ENCODE assay signal across 11 cellular contexts in genomic region chr5:176700239-176700847, GRCh38. TPM values are rescaled to one million over a fixed set of nuclear protein-coding genes. Genes with fewer than 3 reads are reported as not detected.
DNase-seq lines count a peak whose midpoint lies in the region; ATAC-seq and TF ChIP-seq lines count a peak whose summit lies in the region.
"Had no signal": no experiment of that assay in that cellular context is flagged by ENCODE, and none has a peak within 500 bp of the region (broad histone marks: within the 10 kb centered on the region; RNA-seq: fewer than 3 reads in every experiment).

No MANE protein-coding gene starts in this region.

- DNase-seq in ACHN: peak; percentile 15
- no peak for DNase-seq in GM06990 (ENCODE audit: extremely low read depth, insufficient read length)
- DNase-seq in SK-MEL-5 (ENCODE audit: low read depth, low spot score): peak; percentile 46
- peak; percentile 1 to 5 for DNase-seq in hippocampal formation (lab: John Stamatoyannopoulos, UW)
- no peak for DNase-seq in SKM-1 treated with dmso at 0.1 percent for 144 hours (lab: John Stamatoyannopoulos, UW; ENCODE audit: unreplicated experiment)
- DNase-seq in germinal center (ENCODE audit: low spot score): no peak
- DNase-seq: amniotic stem cell, kidney glomerular epithelial cell, SIG-M5 had no signal

- H3K36me3 ChIP-seq in GM06990 (ENCODE audit: control insufficient read depth, insufficient read depth, low read length): no peaks in the 10 kb centered on the region

- H3K27me3 ChIP-seq in GM06990 (replicated peaks; ENCODE audit: control insufficient read depth, insufficient read depth, low read length): peaks cover 3% of the 10 kb centered on the region

- in situ Hi-C loops in ACHN (cut with HindIII; ENCODE audit: low pct_ligation_motif_present, low pct_unique_long_range_greater_than_20kb, low sequenced_read_pairs) (no loop called here), SK-MEL-5 (cut with HindIII; ENCODE audit: low pct_unique_long_range_greater_than_20kb, low sequenced_read_pairs) (no loop called here)

- ATAC-seq in activated T-helper 17 cell treated with anti-CD3 and anti-CD28 coated beads, Interleukin-2, amount 50 U/mL, for 72 hours (replicated peaks): no peak
- no peak for ATAC-seq in GM19328 (IDR thresholded peaks at IDR 0.05; ENCODE audit: unreplicated experiment)

- TF ChIP-seq CTCF in GM06990 (IDR thresholded peaks at IDR 0.05; ENCODE audit: insufficient read depth, low read length, poor library complexity, severe bottlenecking): peak; percentile 56

- peaks cover 59% of the 10 kb centered on the region for H3K27me3 Mint-ChIP-seq in activated T-helper 17 cell treated with anti-CD3 and anti-CD28 coated beads, Interleukin-2, amount 50 U/mL, for 72 hours

- H3K9me3 Mint-ChIP-seq in activated T-helper 17 cell treated with anti-CD3 and anti-CD28 coated beads, Interleukin-2, amount 50 U/mL, for 72 hours: no peaks in the 10 kb centered on the region

- H3K4me1 Mint-ChIP-seq in activated T-helper 17 cell treated with anti-CD3 and anti-CD28 coated beads, Interleukin-2, amount 50 U/mL, for 72 hours: peaks cover 5% of the 10 kb centered on the region

- no peak overlapping the region for H3K27ac Mint-ChIP-seq in activated T-helper 17 cell treated with anti-CD3 and anti-CD28 coated beads, Interleukin-2, amount 50 U/mL, for 72 hours

- no peak overlapping the region for H3K4me3 ChIP-seq in GM06990 (replicated peaks; ENCODE audit: low read depth, low read length)

- no peak overlapping the region for H3K4me3 Mint-ChIP-seq in activated T-helper 17 cell treated with anti-CD3 and anti-CD28 coated beads, Interleukin-2, amount 50 U/mL, for 72 hours

- no peaks in the 10 kb centered on the region for H3K36me3 Mint-ChIP-seq in activated T-helper 17 cell treated with anti-CD3 and anti-CD28 coated beads, Interleukin-2, amount 50 U/mL, for 72 hours (ENCODE audit: low read depth)

RNA-seq across cellular contexts. Expression of gene TSPAN17, which starts 53.1 kb away (rescaled TPM):
- 19.7 and 20.5 TPM in 2 replicates for total RNA-seq in SK-MEL-5 (2014; rRNA removed; shearing (Covaris generic))
- polyA plus RNA-seq in SK-MEL-5 (2015; cell fraction: cytosol; rRNA removed): 32.5 and 33.4 TPM in 2 replicates
- 51.2 and 70.0 TPM in 2 replicates for polyA plus RNA-seq in SK-MEL-5 (2015; cell fraction: nucleus; rRNA removed)
- total RNA-seq in activated T-helper 17 cell treated with anti-CD3 and anti-CD28 coated beads, Interleukin-2, amount 50 U/mL, for 72 hours: 10 to 100 TPM; 26.7 to 53.0 TPM

Comparison
In these comparisons a context has a peak if more than half of its experiments do, and no peak if none do; other contexts are left out.
1. DNase-seq: peak in ACHN (single experiment), SK-MEL-5 (single experiment) and hippocampal formation (2 of 2); none in GM06990 (single experiment), SKM-1 treated with dmso at 0.1 percent for 144 hours (single experiment) and germinal center (single experiment).